19 cellular contexts compared by ENCODE assay signal in genomic region chr4:26525751-26526150, GRCh38. TPM values are rescaled to one million over a fixed set of nuclear protein-coding genes. Genes with fewer than 3 reads are reported as not detected.
"Had no signal": no experiment of that assay in that cellular context is flagged by ENCODE, and none has a peak within 500 bp of the region (broad histone marks: within the 10 kb centered on the region; RNA-seq: fewer than 3 reads in every experiment).

No MANE protein-coding gene starts in this region.

- H3K4me1 ChIP-seq: adrenal gland, body of pancreas, tibial artery, uterus had no signal

- ATAC-seq: body of pancreas, esophagus mucosa, left lobe of liver, T-helper 17 cell had no signal

- H3K4me3 Mint-ChIP-seq: activated B cell treated with CpG ODN at 0.5 μM for 24 hours; activated CD4-positive, alpha-beta T cell treated with anti-CD3 and anti-CD28 coated beads, Interleukin-2, amount 10 ng/mL, durations not matched to agents 7 days and 5 days; endodermal cell; memory B cell; neural crest cell; T-helper 17 cell had no signal

- H3K36me3 ChIP-seq: adrenal gland, tibial artery, uterus had no signal

- DNase-seq: activated B cell treated with CpG ODN at 0.5 μM for 24 hours; activated CD4-positive, alpha-beta T cell treated with anti-CD3 and anti-CD28 coated beads, Interleukin-2, amount 10 ng/mL, durations not matched to agents 7 days and 5 days; activated CD8-positive, alpha-beta memory T cell treated with anti-CD3 and anti-CD28 coated beads for 24 hours; activated naive CD4-positive, alpha-beta T cell treated with anti-CD3 and anti-CD28 coated beads, Interleukin-2, amount 50 U/mL, for 16 hours; activated T-cell treated with anti-CD3 and anti-CD28 coated beads for 4 hours; adrenal gland; body of pancreas; endodermal cell; head of caudate nucleus; T-helper 17 cell; tibial artery; uterus had no signal

- H3K9me3 Mint-ChIP-seq: activated B cell treated with CpG ODN at 0.5 μM for 24 hours; activated CD4-positive, alpha-beta T cell treated with anti-CD3 and anti-CD28 coated beads, Interleukin-2, amount 10 ng/mL, durations not matched to agents 7 days and 5 days; memory B cell; neural crest cell had no signal

- H3K9me3 ChIP-seq: adrenal gland, body of pancreas, uterus had no signal

- H3K27ac Mint-ChIP-seq: activated B cell treated with CpG ODN at 0.5 μM for 24 hours; activated CD4-positive, alpha-beta T cell treated with anti-CD3 and anti-CD28 coated beads, Interleukin-2, amount 10 ng/mL, durations not matched to agents 7 days and 5 days; endodermal cell; memory B cell; T-helper 17 cell had no signal

- H3K36me3 Mint-ChIP-seq: memory B cell had no signal

- H3K4me1 Mint-ChIP-seq: activated B cell treated with CpG ODN at 0.5 μM for 24 hours; activated CD4-positive, alpha-beta T cell treated with anti-CD3 and anti-CD28 coated beads, Interleukin-2, amount 10 ng/mL, durations not matched to agents 7 days and 5 days; endodermal cell; memory B cell had no signal

- H3K27me3 ChIP-seq: adrenal gland, body of pancreas, foreskin keratinocyte, uterus had no signal

- H3K27ac ChIP-seq: adrenal gland, body of pancreas, foreskin keratinocyte, skin epidermis, tibial artery, uterus had no signal

- H3K4me3 ChIP-seq: adrenal gland, body of pancreas, skin epidermis, tibial artery, uterus had no signal

RNA-seq across cellular contexts. Expression of gene CCKAR, which starts 35.5 kb away (rescaled TPM):
- total RNA-seq: activated B cell treated with CpG ODN at 0.5 μM for 24 hours; activated CD4-positive, alpha-beta T cell treated with anti-CD3 and anti-CD28 coated beads, Interleukin-2, amount 10 ng/mL, durations not matched to agents 7 days and 5 days; dermis microvascular lymphatic vessel endothelial cell; endodermal cell; esophagus mucosa; foreskin keratinocyte; left lobe of liver; neural crest cell; T-helper 17 cell; uterus had no signal
- polyA plus RNA-seq: adrenal gland, foreskin keratinocyte had no signal
